8 cellular contexts compared by ENCODE assay signal in genomic region chr10:124744047-124744687, GRCh38. TPM values are rescaled to one million over a fixed set of nuclear protein-coding genes. Genes with fewer than 3 reads are reported as not detected.
DNase-seq lines count a peak whose midpoint lies in the region; ATAC-seq and TF ChIP-seq lines count a peak whose summit lies in the region.

TSS of gene FAM53B (minus strand) at chr10:124744378. CDS start at chr10:124706713, 37,665 bp downstream.

- POLR2A ChIA-PET in A673 (lab: Charles Lee; ENCODE audit: low non-redundant PET) = no interaction called here

- H3K4me1 ChIP-seq in A673 (ENCODE audit: insufficient read depth, low read length, poor library complexity, severe bottlenecking) (peaks cover 28% of the 10 kb centered on the region), liver (ENCODE audit: control insufficient read depth in 4 of 4, insufficient read depth in 4 of 4, low read length in 3 of 4) (peaks cover 5 to 46% (median 43%) of the 10 kb centered on the region in 4 donors)

- DNase-seq in A673 (ENCODE audit: low spot score) = peak; percentile 93
- DNase-seq in NCI-H345 (lab: John Stamatoyannopoulos, UW) = peak; percentile 78
- peak; percentile 55 to 59 for DNase-seq in activated CD4-positive, alpha-beta T cell treated with anti-CD3 and anti-CD28 coated beads, Interleukin-2, amount 50 U/mL, for 24 hours (ENCODE audit: low read depth in 1 of 2, low spot score in 1 of 2)
- DNase-seq in dermis microvascular lymphatic vessel endothelial cell (ENCODE audit: low read depth in 2 of 2) = peak; percentile 53 to 84
- peak; percentile 84 for DNase-seq in stimulated activated CD4-positive, alpha-beta T cell treated with anti-CD3 and anti-CD28 coated beads, Interleukin-4, amount 100 ng/mL, for 1 hour

- H3K27me3 ChIP-seq in A673 (replicated peaks; ENCODE audit: insufficient read depth, low read depth, low read length, poor library complexity) (no peaks in the 10 kb centered on the region), liver (ENCODE audit: control insufficient read depth in 4 of 4, insufficient read depth in 4 of 4, low read length in 3 of 4) (no peaks in the 10 kb centered on the region)

- TF ChIP-seq RAD21 in liver (IDR thresholded peaks at IDR 0.05) = no peak

- H3K4me3 ChIP-seq in A673 (ENCODE audit: low read depth, low read length, poor library complexity, severe bottlenecking) = peak within 1 kb of the TSS; percentile 83
- H3K4me3 ChIP-seq in liver (ENCODE audit: low read depth in 1 of 3, low read length in 3 of 3) = peak within 1 kb of the TSS; percentile 67 to 86 (median 72)

- intact Hi-C loops in A673 (cut with micrococcal nuclease; ENCODE audit: unreplicated experiment) = loop anchor here (5.0 kb wide), 1 partner anchor 112 kb away; no protein-coding TSS in a partner anchor

- H3K27ac ChIP-seq in A673 (ENCODE audit: low read depth, low read length, poor library complexity, severe bottlenecking) (peak within 1 kb of the TSS; percentile 83), liver (ENCODE audit: low read depth in 1 of 2, low read length in 2 of 2) (peak within 1 kb of the TSS; percentile 71 to 72)

- H3K9ac ChIP-seq in liver (ENCODE audit: low read depth in 1 of 2, low read length in 2 of 2) = peak within 1 kb of the TSS; percentile 42 to 65

- CTCF ChIA-PET in A673 (lab: Charles Lee) = interaction anchor here (0.6 kb wide), 1 partner anchor 214 kb away, joined by 4 read pairs; no protein-coding TSS in a partner anchor

- BruUV-seq in A673 (replicated peaks; lab: Mats Ljungman, UMichigan) = no TSS peak

- TF ChIP-seq CTCF in A673 (conservative IDR thresholded peaks at IDR 0.05; ENCODE audit: low read depth, low read length) (no peak), liver (IDR thresholded peaks at IDR 0.05; ENCODE audit: low read depth, low read length, missing input control) (peak; percentile 45)

- H3K9me3 ChIP-seq in A673 (ENCODE audit: low read depth, low read length, poor library complexity, severe bottlenecking) (no peaks in the 10 kb centered on the region), liver (ENCODE audit: control insufficient read depth in 4 of 4, low read length in 3 of 4) (no peaks in the 10 kb centered on the region)

- peaks cover 5% of the 10 kb centered on the region for H3K36me3 ChIP-seq in A673 (ENCODE audit: insufficient read depth, low read length, poor library complexity, severe bottlenecking)
- peaks cover 0 to 3% (median 0%) of the 10 kb centered on the region in 4 donors for H3K36me3 ChIP-seq in liver (ENCODE audit: control insufficient read depth in 4 of 4, insufficient read depth in 3 of 4, low read depth in 1 of 4, low read length in 3 of 4)

- ATAC-seq in GM18511 (IDR thresholded peaks at IDR 0.05; ENCODE audit: unreplicated experiment) (peak; percentile 68), HG02981 (IDR thresholded peaks at IDR 0.05; ENCODE audit: unreplicated experiment) (peak; percentile 70)

- under 1% methylated on average over 105 of the region's 105 CpGs for WGBS in liver

TF ChIP-seq in liver, 16 proteins besides CTCF, POLR2A, EP300 and RAD21:
- TF ChIP-seq FOXA2 (IDR thresholded peaks at IDR 0.05) (no peak), RXRA (IDR thresholded peaks at IDR 0.05) (no peak), NR2F2 (IDR thresholded peaks at IDR 0.05) (no peak), GABPA (IDR thresholded peaks at IDR 0.05 in 1 of 2, conservative IDR thresholded peaks at IDR 0.05 in 1 of 2) (no peak), ZBTB33 (IDR thresholded peaks at IDR 0.05) (no peak), EGR1 (IDR thresholded peaks at IDR 0.05; ENCODE audit: low read depth in 2 of 2) (no peak), JUND (IDR thresholded peaks at IDR 0.05) (no peak), HNF4A (conservative IDR thresholded peaks at IDR 0.05) (no peak), YY1 (IDR thresholded peaks at IDR 0.05) (no peak), FOXA1 (IDR thresholded peaks at IDR 0.05) (no peak), REST (IDR thresholded peaks at IDR 0.05) (no peak), HNF4G (IDR thresholded peaks at IDR 0.05) (no peak), TAF1 (conservative IDR thresholded peaks at IDR 0.05) (no peak), SP1 (IDR thresholded peaks at IDR 0.05) (no peak), ATF3 (IDR thresholded peaks at IDR 0.05) (no peak), MAX (IDR thresholded peaks at IDR 0.05) (no peak)

RNA-seq across cellular contexts. Expression of gene FAM53B, which starts in this region (rescaled TPM):
- total RNA-seq in A673 (2021) (18.3 and 19.8 TPM in 2 replicates), dermis microvascular lymphatic vessel endothelial cell (14.9 and 15.2 TPM in 2 replicates), liver (10 to 100 TPM; 10.2 to 24.0 TPM)
- polyA plus RNA-seq in liver = 1 to 10 TPM; 1.1 to 2.3 TPM

Comparison
In these comparisons a context has a peak if more than half of its experiments do, and no peak if none do; other contexts are left out.
1. Peak in every context shown above with its lines: DNase-seq, ATAC-seq, H3K4me3 ChIP-seq and H3K27ac ChIP-seq.